11 cellular contexts compared by ENCODE assay signal in the genomic region with DNA sequence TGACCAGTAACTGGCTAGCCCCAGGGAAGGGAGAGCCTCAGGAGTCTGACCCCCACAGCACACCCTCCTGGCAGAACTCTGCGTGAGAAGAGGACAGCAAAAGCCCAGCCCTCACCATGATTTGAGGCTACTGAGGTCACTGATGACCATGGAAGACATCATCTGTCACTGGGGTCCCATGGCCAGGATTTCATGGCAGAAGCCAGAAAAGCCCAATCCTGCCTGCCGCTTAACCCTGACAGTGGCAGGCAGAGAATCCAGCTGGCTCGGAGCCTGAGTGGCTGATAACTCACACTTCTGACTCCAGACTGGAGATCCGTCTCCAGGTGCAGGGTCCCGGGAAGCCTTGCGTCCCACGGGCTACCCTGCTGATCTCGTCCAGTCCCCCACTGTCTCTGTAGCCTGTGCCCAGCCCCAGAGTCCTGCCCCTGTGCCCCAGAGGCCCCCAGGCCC. TPM values are rescaled to one million over a fixed set of nuclear protein-coding genes. Genes with fewer than 3 reads are reported as not detected.
DNase-seq lines count a peak whose midpoint lies in the region; ATAC-seq, FAIRE-seq and TF ChIP-seq lines count a peak whose summit lies in the region.
"Had no signal": no experiment of that assay in that cellular context is flagged by ENCODE, and none has a peak within 500 bp of the region (broad histone marks: within the 10 kb centered on the region; RNA-seq: fewer than 3 reads in every experiment).

No MANE protein-coding gene starts in this region.

- peak; percentile 44 for DNase-seq in ACHN
- no peak for DNase-seq in IMR-90
- DNase-seq in coronary artery (ENCODE audit: low spot score) = no peak
- DNase-seq in mesothelial cell of epicardium (ENCODE audit: low spot score in 2 of 2, unreplicated experiment in 2 of 2) = no peak
- no peak for DNase-seq in GDM1 (lab: John Stamatoyannopoulos, UW)
- DNase-seq in OCI-LY7 (ENCODE audit: low spot score) = no peak
- DNase-seq in RCC 7860 (ENCODE audit: low spot score) = no peak
- no peak for DNase-seq in AG20443 (ENCODE audit: low spot score)
- DNase-seq: DND-41; effector CD8-positive, alpha-beta T cell had no signal

- no TSS peak for BruUV-seq in IMR-90 (replicated peaks; lab: Mats Ljungman, UMichigan)
- no TSS peak for BruUV-seq in OCI-LY7 (replicated peaks; lab: Mats Ljungman, UMichigan)

- peak overlapping the region; percentile 53; the same call in 1 of the 2 replicates for H3K4me2 ChIP-seq in IMR-90 (ENCODE audit: low read depth, low read length)
- H3K4me2 ChIP-seq in OCI-LY7 (ENCODE audit: low read length) = no peak overlapping the region

- no peak overlapping the region for H3K23ac ChIP-seq in IMR-90 (ENCODE audit: low read depth, low read length)

- H2AFZ ChIP-seq in IMR-90 (replicated peaks; ENCODE audit: low read length, poor library complexity) (peak overlapping the region; percentile 93), OCI-LY7 (ENCODE audit: low read length) (no peak overlapping the region)

- 47% methylated on average over 2 of the region's 8 CpGs; no CpG with 5 or more reads in 1 of the 2 experiments for WGBS in IMR-90 (ENCODE audit: extremely low coverage in 2 of 2, insufficient read length in 1 of 2), 2 experiments

- no peak overlapping the region for H2BK120ac ChIP-seq in IMR-90 (ENCODE audit: low read depth, low read length)

- H3K56ac ChIP-seq in IMR-90 (ENCODE audit: extremely low read depth, insufficient read depth, low read length) = no peak overlapping the region

- intact Hi-C loops in IMR-90 (cut with micrococcal nuclease) = loop anchor here (5.0 kb wide), 1 partner anchor 95 kb away; a partner anchor contains a TSS
- intact Hi-C loops in OCI-LY7 (cut with micrococcal nuclease; ENCODE audit: unreplicated experiment) = no loop called here

- no peaks in the 10 kb centered on the region for H3K9me1 ChIP-seq in IMR-90 (ENCODE audit: insufficient read depth, low read length)

- H3K4me1 Mint-ChIP-seq in mesothelial cell of epicardium = peaks cover 14% of the 10 kb centered on the region

- H2BK20ac ChIP-seq in IMR-90 (ENCODE audit: low read depth, low read length) = no peak overlapping the region

- H3K4me1 ChIP-seq in IMR-90 (ENCODE audit: control insufficient read depth, insufficient read depth, low read length) = peaks cover 7% of the 10 kb centered on the region
- peaks cover 21% of the 10 kb centered on the region for H3K4me1 ChIP-seq in OCI-LY7 (ENCODE audit: insufficient read depth, low read length, poor library complexity, severe bottlenecking)

- no peak overlapping the region for H2BK15ac ChIP-seq in IMR-90 (ENCODE audit: low read depth, low read length)

- POLR2A ChIA-PET in IMR-90 (lab: Charles Lee; ENCODE audit: unreplicated experiment) = no interaction called here
- POLR2A ChIA-PET in OCI-LY7 (lab: Charles Lee) = no interaction called here

- peak overlapping the region; percentile 33 for H3K4me3 Mint-ChIP-seq in mesothelial cell of epicardium

- H2AK5ac ChIP-seq in IMR-90 (ENCODE audit: low read depth, low read length) = 0 out of 2 replicates have a peak overlapping the region, but pooled peaks have one; percentile 7

- no peaks in the 10 kb centered on the region for H3K79me2 ChIP-seq in OCI-LY7 (ENCODE audit: insufficient read depth, low read depth, low read length)

- H2BK5ac ChIP-seq in IMR-90 (ENCODE audit: low read depth, low read length, poor library complexity, severe bottlenecking) = no peak overlapping the region

- peaks cover 5% of the 10 kb centered on the region; the same call in 1 of the 2 replicates for H3K27me3 ChIP-seq in IMR-90 (ENCODE audit: control insufficient read depth, insufficient read depth, low read length)

- no peaks in the 10 kb centered on the region for H3K79me1 ChIP-seq in IMR-90 (ENCODE audit: low read depth in 1 of 2, low read length in 2 of 2)

- no peaks in the 10 kb centered on the region for H3K9me2 ChIP-seq in OCI-LY7 (ENCODE audit: insufficient read depth, low read length)

- H3K9me3 ChIP-seq in IMR-90 (ENCODE audit: control insufficient read depth, insufficient read depth, low read length) (no peaks in the 10 kb centered on the region), OCI-LY7 (ENCODE audit: low read length) (no peaks in the 10 kb centered on the region)

- TF ChIP-seq CTCF in IMR-90 (conservative IDR thresholded peaks at IDR 0.05; ENCODE audit: low read depth, low read length) (no peak; the same call in 1 of the 2 replicates), coronary artery (IDR thresholded peaks at IDR 0.05) (no peak), mesothelial cell of epicardium (IDR thresholded peaks at IDR 0.05; ENCODE audit: unreplicated experiment) (no peak), OCI-LY7 (conservative IDR thresholded peaks at IDR 0.05; ENCODE audit: low read length) (no peak)

- H3K27me3 Mint-ChIP-seq in mesothelial cell of epicardium (ENCODE audit: low read depth) = peaks cover 53% of the 10 kb centered on the region

- no peaks in the 10 kb centered on the region for H3K9me3 Mint-ChIP-seq in mesothelial cell of epicardium

- no peak overlapping the region for H3K18ac ChIP-seq in IMR-90 (ENCODE audit: low read depth, low read length)

- no peak overlapping the region for H3K27ac ChIP-seq in IMR-90 (ENCODE audit: insufficient read depth, low read length)
- H3K27ac ChIP-seq in coronary artery = peak overlapping the region in 1 of 2 donors; percentile 70
- no peak overlapping the region for H3K27ac ChIP-seq in OCI-LY7 (ENCODE audit: low read depth, low read length, poor library complexity, severe bottlenecking)

- H2AK9ac ChIP-seq in IMR-90 (replicated peaks; ENCODE audit: low read depth, low read length, poor library complexity) = peak overlapping the region; percentile 83

- no peak overlapping the region for H3K4me3 ChIP-seq in IMR-90 (ENCODE audit: insufficient read depth, low read depth, low read length)
- peak overlapping the region; percentile 68 for H3K4me3 ChIP-seq in coronary artery
- H3K4me3 ChIP-seq in OCI-LY7 (ENCODE audit: low read depth, low read length, poor library complexity, severe bottlenecking) = no peak overlapping the region

- dilution Hi-C loops in IMR-90 (cut with HindIII; ENCODE audit: low sequenced_read_pairs, unreplicated experiment) = no loop called here

- H3K36me3 ChIP-seq in IMR-90 (ENCODE audit: control insufficient read depth, insufficient read depth, low read length) (no peaks in the 10 kb centered on the region; the same call in 1 of the 2 replicates), OCI-LY7 (ENCODE audit: insufficient read depth, low read length) (no peaks in the 10 kb centered on the region)

- ATAC-seq in IMR-90 (ENCODE audit: low read depth) = no peak

- H3K9ac ChIP-seq in IMR-90 (ENCODE audit: low read depth, low read length) = no peak overlapping the region

- peak overlapping the region in 1 of 2 experiments; percentile 66; a peak in 2 of 4 replicates for H4K8ac ChIP-seq in IMR-90 (ENCODE audit: low read depth in 2 of 2, low read length in 2 of 2)

- CTCF ChIA-PET in IMR-90 (lab: Yijun Ruan, JAX) = interaction anchor here (1.0 to 1.4 kb wide), 2 partner anchors 17 to 31 kb away, joined by 3 to 4 read pairs; a partner anchor contains a TSS
- CTCF ChIA-PET in OCI-LY7 (lab: Charles Lee; ENCODE audit: unreplicated experiment) = no interaction called here

- TF ChIP-seq RAD21 in IMR-90 (IDR thresholded peaks at IDR 0.05; ENCODE audit: low read length) = no peak

- H4K5ac ChIP-seq in IMR-90 (ENCODE audit: low read depth, low read length) = no peak overlapping the region

- no peak overlapping the region for H4K91ac ChIP-seq in IMR-90 (ENCODE audit: insufficient read depth, low read depth, low read length)

- no peaks in the 10 kb centered on the region for H3K36me3 Mint-ChIP-seq in mesothelial cell of epicardium

- in situ Hi-C loops in ACHN (cut with HindIII; ENCODE audit: low pct_ligation_motif_present, low pct_unique_long_range_greater_than_20kb, low sequenced_read_pairs) (no loop called here), IMR-90 (cut with MboI; ENCODE audit: low sequenced_read_pairs) (no loop called here)

- FAIRE-seq in RCC 7860 (lab: Jason Lieb, UNC) = no peak

- no peaks in the 10 kb centered on the region for H4K20me1 ChIP-seq in IMR-90 (ENCODE audit: insufficient read depth, low read length)
- H4K20me1 ChIP-seq in OCI-LY7 (ENCODE audit: insufficient read depth, low read length) = no peaks in the 10 kb centered on the region

- no peak overlapping the region for H3K27ac Mint-ChIP-seq in mesothelial cell of epicardium

- H3K4ac ChIP-seq in IMR-90 (ENCODE audit: low read depth, low read length) = no peak overlapping the region

- no peak for TF ChIP-seq POLR2A in IMR-90 (IDR thresholded peaks at IDR 0.05; ENCODE audit: low read depth, low read length)

- no peak overlapping the region for H3K14ac ChIP-seq in IMR-90 (replicated peaks; ENCODE audit: low read depth, low read length)

TF ChIP-seq in IMR-90, 13 proteins besides CTCF, POLR2A, EP300 and RAD21:
- TF ChIP-seq MAZ (IDR thresholded peaks at IDR 0.05; ENCODE audit: borderline replicate concordance, low read depth, low read length) = no peak
- TF ChIP-seq RFX5 (IDR thresholded peaks at IDR 0.05; ENCODE audit: low read depth, low read length) = peak; percentile 55; the same call in 1 of the 2 replicates

RNA-seq across cellular contexts. Expression of a gene that starts 17.5 kb away (rescaled TPM):
- total RNA-seq in IMR-90 (2012; rRNA removed) = not detected in 2 replicates
- 0.22 TPM in 1 of 2 replicates, not detected in the other for polyA plus RNA-seq in IMR-90 (2012; rRNA removed)
- polyA plus RNA-seq in IMR-90 (2012; cell fraction: cytosol; rRNA removed) = not detected in 2 replicates
- 0.16 and 0.69 TPM in 2 replicates for polyA plus RNA-seq in IMR-90 (2012; cell fraction: nucleus; rRNA removed; ENCODE audit: low replicate concordance)
- total RNA-seq in mesothelial cell of epicardium = 0.16 to 0.29 TPM (median 0.18 TPM) in 3 replicates
- 0.22 and 0.26 TPM in 2 replicates for total RNA-seq in OCI-LY7 (2014; rRNA removed; shearing (Covaris generic))
- total RNA-seq in OCI-LY7 (2022) = 0.55 and 0.61 TPM in 2 replicates

RNA-seq across cellular contexts. Expression of a gene that starts 30.6 kb away (rescaled TPM):
- 12.2 and 12.4 TPM in 2 replicates for total RNA-seq in IMR-90 (2012; rRNA removed)
- 18.6 and 21.9 TPM in 2 replicates for polyA plus RNA-seq in IMR-90 (2012; rRNA removed)
- 28.4 and 36.3 TPM in 2 replicates for polyA plus RNA-seq in IMR-90 (2012; cell fraction: cytosol; rRNA removed)
- 35.0 and 82.3 TPM in 2 replicates for polyA plus RNA-seq in IMR-90 (2012; cell fraction: nucleus; rRNA removed; ENCODE audit: low replicate concordance)
- total RNA-seq in mesothelial cell of epicardium = 20.4 to 23.0 TPM (median 22.5 TPM) in 3 replicates
- 12.2 TPM in 2 replicates for total RNA-seq in OCI-LY7 (2014; rRNA removed; shearing (Covaris generic))
- total RNA-seq in OCI-LY7 (2022) = 18.1 and 18.3 TPM in 2 replicates

RNA-seq across cellular contexts. Expression of a gene that starts 51.3 kb away (rescaled TPM):
- not detected in 2 replicates for total RNA-seq in IMR-90 (2012; rRNA removed)
- not detected in 2 replicates for polyA plus RNA-seq in IMR-90 (2012; rRNA removed)
- not detected in 2 replicates for polyA plus RNA-seq in IMR-90 (2012; cell fraction: cytosol; rRNA removed)
- polyA plus RNA-seq in IMR-90 (2012; cell fraction: nucleus; rRNA removed; ENCODE audit: low replicate concordance) = not detected in 2 replicates
- total RNA-seq in mesothelial cell of epicardium = 0.14 to 0.85 TPM in 2 of 3 replicates, not detected in the other
- not detected in 2 replicates for total RNA-seq in OCI-LY7 (2014; rRNA removed; shearing (Covaris generic))
- total RNA-seq in OCI-LY7 (2022) = not detected in 2 replicates
- total RNA-seq: lung microvascular endothelial cell had no signal
